Comparison of ENCODE assay signal across 8 cellular contexts in the genomic region with DNA sequence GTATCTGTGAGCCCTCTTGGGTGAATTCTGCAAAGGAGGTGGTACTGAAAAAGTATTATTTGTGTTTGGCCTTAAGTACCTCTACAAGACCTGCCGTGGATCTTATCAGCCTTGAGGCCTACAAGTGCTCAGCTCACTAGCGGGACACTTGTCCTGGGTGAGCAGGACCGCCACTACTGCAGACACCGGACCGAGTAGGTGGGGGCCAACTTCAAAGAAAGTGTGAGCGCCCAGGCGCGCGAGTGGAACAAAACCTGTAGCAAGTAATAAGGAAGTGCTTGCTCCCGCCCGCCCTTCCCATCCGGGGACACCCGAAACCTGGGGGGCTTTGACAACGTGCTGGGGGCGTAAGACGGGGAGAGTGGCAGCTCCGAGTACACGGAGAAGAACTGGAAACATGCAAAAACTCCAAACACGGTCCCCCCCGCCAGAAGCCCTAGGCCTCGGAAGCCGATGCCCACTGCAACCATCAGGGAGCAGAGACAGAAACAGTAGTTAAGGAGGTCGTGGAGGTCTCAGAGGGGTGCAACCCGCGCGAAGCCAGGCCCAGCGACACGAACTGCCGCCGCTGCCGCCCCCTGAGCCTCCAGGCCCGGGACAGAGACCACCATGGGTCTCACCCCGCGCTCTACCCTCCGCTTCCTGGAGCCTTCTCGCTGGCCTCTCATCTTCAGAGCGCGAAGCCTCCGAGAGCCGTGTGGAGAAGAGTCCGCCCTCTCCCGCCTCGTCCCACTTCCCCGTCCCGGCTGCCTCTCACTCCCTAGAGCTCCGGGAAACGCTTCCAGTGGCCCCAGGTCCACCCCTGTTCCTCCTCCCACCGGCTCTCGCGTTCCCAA. TPM values are rescaled to one million over a fixed set of nuclear protein-coding genes. Genes with fewer than 3 reads are reported as not detected.
A peak's percentile ranks its signal among the peaks of the same experiment; 100 is the strongest.
DNase-seq lines count a peak whose midpoint lies in the region; ATAC-seq and TF ChIP-seq lines count a peak whose summit lies in the region.

No MANE protein-coding gene starts in this region.

- peaks cover 61% of the 10 kb centered on the region for H3K36me3 Mint-ChIP-seq in effector memory CD8-positive, alpha-beta T cell (ENCODE audit: insufficient read depth)
- no peaks in the 10 kb centered on the region for H3K36me3 Mint-ChIP-seq in mesothelial cell of epicardium

- no peaks in the 10 kb centered on the region for H3K9me3 Mint-ChIP-seq in effector memory CD8-positive, alpha-beta T cell
- H3K9me3 Mint-ChIP-seq in mesothelial cell of epicardium = no peaks in the 10 kb centered on the region

- peak overlapping the region; percentile 100 for H3K27ac Mint-ChIP-seq in effector memory CD8-positive, alpha-beta T cell
- peak overlapping the region; percentile 100 for H3K27ac Mint-ChIP-seq in mesothelial cell of epicardium

- H3K4me3 Mint-ChIP-seq in effector memory CD8-positive, alpha-beta T cell = peak overlapping the region; percentile 100
- peak overlapping the region; percentile 99 for H3K4me3 Mint-ChIP-seq in mesothelial cell of epicardium

- ATAC-seq in GM21423 (IDR thresholded peaks at IDR 0.05; ENCODE audit: unreplicated experiment) (peak; percentile 1), HG03469 (IDR thresholded peaks at IDR 0.05; ENCODE audit: unreplicated experiment) (no peak)
- ATAC-seq in effector memory CD8-positive, alpha-beta T cell (replicated peaks) = no peak

- H3K4me1 Mint-ChIP-seq in effector memory CD8-positive, alpha-beta T cell (ENCODE audit: low read depth in 2 of 2) = peaks cover 37 to 38% of the 10 kb centered on the region in 2 donors
- peaks cover 21% of the 10 kb centered on the region for H3K4me1 Mint-ChIP-seq in mesothelial cell of epicardium

- H3K27me3 Mint-ChIP-seq in effector memory CD8-positive, alpha-beta T cell = no peaks in the 10 kb centered on the region
- peaks cover 2% of the 10 kb centered on the region for H3K27me3 Mint-ChIP-seq in mesothelial cell of epicardium (ENCODE audit: low read depth)

- no peak for TF ChIP-seq CTCF in mesothelial cell of epicardium (IDR thresholded peaks at IDR 0.05; ENCODE audit: unreplicated experiment)

- DNase-seq in AG20443 (ENCODE audit: low spot score) (peak; percentile 44), NAMALWA (ENCODE audit: low spot score) (peak; percentile 77), mesothelial cell of epicardium (ENCODE audit: low spot score in 2 of 2, unreplicated experiment in 2 of 2) (peak; percentile 44 to 49)
- peak; percentile 78 for DNase-seq in activated CD8-positive, alpha-beta memory T cell treated with anti-CD3 and anti-CD28 coated beads for 24 hours
- peak; percentile 18 to 33 (median 25) for DNase-seq in effector memory CD8-positive, alpha-beta T cell
- DNase-seq in stimulated activated CD8-positive, alpha-beta memory T cell treated with anti-CD3 and anti-CD28 coated beads, Interleukin-2, amount 100 ng/mL, for 48 hours (ENCODE audit: low read depth in 2 of 2) = peak; percentile 34 to 35

RNA-seq across cellular contexts. Expression of gene CNOT1, which starts 0.6 kb away (rescaled TPM):
- 194 to 213 TPM (median 204 TPM) in 3 replicates for total RNA-seq in mesothelial cell of epicardium

RNA-seq across cellular contexts. Expression of gene SLC38A7, which starts 55.5 kb away (rescaled TPM):
- 29.0 to 33.0 TPM (median 29.8 TPM) in 3 replicates for total RNA-seq in mesothelial cell of epicardium

Comparison
In these comparisons a context has a peak if more than half of its experiments do, and no peak if none do; other contexts are left out.
1. DNase-seq: peak in every context shown above with its lines; median percentile 78 in activated CD8-positive, alpha-beta memory T cell treated with anti-CD3 and anti-CD28 coated beads for 24 hours; 77 in NAMALWA; 46 in mesothelial cell of epicardium; 44 in AG20443; 34 in stimulated activated CD8-positive, alpha-beta memory T cell treated with anti-CD3 and anti-CD28 coated beads, Interleukin-2, amount 100 ng/mL, for 48 hours; 25 in effector memory CD8-positive, alpha-beta T cell.